ENCODE assay signal across 1 cellular context in genomic region chr4:161252520-161253141, GRCh38.
TF ChIP-seq lines count a peak whose summit lies in the region.

No MANE protein-coding gene starts in this region.

TF ChIP-seq in HCT116, 20 proteins besides CTCF, POLR2A, EP300 and RAD21 (continued from another document):
- TF ChIP-seq REST (IDR thresholded peaks at IDR 0.05; ENCODE audit: low read depth) = no peak
- no peak for TF ChIP-seq FOSL1 (IDR thresholded peaks at IDR 0.05; ENCODE audit: low read depth)
- TF ChIP-seq ZNF274 (IDR thresholded peaks at IDR 0.05; ENCODE audit: low read depth, low read length) = no peak
- TF ChIP-seq, protein P1, sequence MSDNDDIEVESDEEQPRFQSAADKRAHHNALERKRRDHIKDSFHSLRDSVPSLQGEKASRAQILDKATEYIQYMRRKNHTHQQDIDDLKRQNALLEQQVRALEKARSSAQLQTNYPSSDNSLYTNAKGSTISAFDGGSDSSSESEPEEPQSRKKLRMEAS (IDR thresholded peaks at IDR 0.05) = no peak
- TF ChIP-seq CEBPB (IDR thresholded peaks at IDR 0.05; ENCODE audit: low read depth) = no peak
- TF ChIP-seq TCF7L2 (IDR thresholded peaks at IDR 0.05; ENCODE audit: borderline replicate concordance, extremely low read depth, insufficient read depth, insufficient read length) = no peak
- TF ChIP-seq CBX3 (IDR thresholded peaks at IDR 0.05; ENCODE audit: low read depth) = no peak
- no peak for TF ChIP-seq EZH2phosphoT487 (IDR thresholded peaks at IDR 0.05; ENCODE audit: borderline replicate concordance)
- TF ChIP-seq SIN3A (IDR thresholded peaks at IDR 0.05; ENCODE audit: low read depth) = no peak
- TF ChIP-seq JUND (IDR thresholded peaks at IDR 0.05) = no peak
- TF ChIP-seq SP1 (IDR thresholded peaks at IDR 0.05; ENCODE audit: low read depth) = no peak
- no peak for TF ChIP-seq SRF (IDR thresholded peaks at IDR 0.05; ENCODE audit: low read depth)
- TF ChIP-seq, protein P2, sequence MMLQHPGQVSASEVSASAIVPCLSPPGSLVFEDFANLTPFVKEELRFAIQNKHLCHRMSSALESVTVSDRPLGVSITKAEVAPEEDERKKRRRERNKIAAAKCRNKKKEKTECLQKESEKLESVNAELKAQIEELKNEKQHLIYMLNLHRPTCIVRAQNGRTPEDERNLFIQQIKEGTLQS (IDR thresholded peaks at IDR 0.05) = no peak
- no peak for TF ChIP-seq EGR1 (IDR thresholded peaks at IDR 0.05; ENCODE audit: low read depth)
- no peak for TF ChIP-seq ELF1 (IDR thresholded peaks at IDR 0.05; ENCODE audit: borderline replicate concordance, low read depth)
- TF ChIP-seq EZH2 (IDR thresholded peaks at IDR 0.05) = no peak
- TF ChIP-seq POLR2AphosphoS5 (IDR thresholded peaks at IDR 0.05; ENCODE audit: low read depth, low read length) = no peak
- TF ChIP-seq YY1 (IDR thresholded peaks at IDR 0.05; ENCODE audit: extremely low read depth, insufficient replicate concordance, low read depth, low read length) = no peak
